15 cellular contexts compared by ENCODE assay signal in genomic region chr6:106516629-106517028, GRCh38.
A peak's percentile ranks its signal among the peaks of the same experiment; 100 is the strongest.
DNase-seq lines count a peak whose midpoint lies in the region; ATAC-seq, FAIRE-seq and TF ChIP-seq lines count a peak whose summit lies in the region.
"Had no signal": no experiment of that assay in that cellular context is flagged by ENCODE, and none has a peak within 500 bp of the region (broad histone marks: within the 10 kb centered on the region; RNA-seq: fewer than 3 reads in every experiment).

No MANE protein-coding gene starts in this region.

- H3K36me3 ChIP-seq in HepG2 (replicated peaks in 1 of 2; ENCODE audit: control insufficient read depth in 1 of 2, insufficient read depth in 2 of 2, low read length in 2 of 2) (peaks cover 2 to 23% of the 10 kb centered on the region in 2 experiments; a peak in 4 of 5 replicates), right lobe of liver (no peaks in the 10 kb centered on the region), OCI-LY3 (replicated peaks; ENCODE audit: low read depth, low read length) (no peaks in the 10 kb centered on the region)
- H3K36me3 ChIP-seq: neural progenitor cell had no signal

- no peak for FAIRE-seq in HepG2 (lab: Jason Lieb, UNC)

- H3K4me1 Mint-ChIP-seq in activated naive CD8-positive, alpha-beta T cell treated with anti-CD3 and anti-CD28 coated beads, Interleukin-2, amount 50 U/mL, for 24 hours: peaks cover 70% of the 10 kb centered on the region
- H3K4me1 Mint-ChIP-seq in type B pancreatic cell (ENCODE audit: unreplicated experiment): no peaks in the 10 kb centered on the region

- peaks cover 39% of the 10 kb centered on the region for H3K79me2 ChIP-seq in HepG2 (ENCODE audit: insufficient read depth, low read length)
- peaks cover 92% of the 10 kb centered on the region for H3K79me2 ChIP-seq in OCI-LY3 (ENCODE audit: low read length)

- H3K36me3 Mint-ChIP-seq in activated naive CD8-positive, alpha-beta T cell treated with anti-CD3 and anti-CD28 coated beads, Interleukin-2, amount 50 U/mL, for 24 hours (ENCODE audit: low read depth): peaks cover 24% of the 10 kb centered on the region
- H3K36me3 Mint-ChIP-seq in type B pancreatic cell: no peaks in the 10 kb centered on the region
- H3K36me3 Mint-ChIP-seq: neural progenitor cell had no signal

- CTCF ChIA-PET in HepG2 (lab: Yijun Ruan, JAX; ENCODE audit: low intra/inter-chr PET ratio, low total read pairs): no interaction called here

- TF ChIP-seq RAD21 in HepG2 (CRISPR knock-in tag; IDR thresholded peaks at IDR 0.05): no peak

- H3K27me3 ChIP-seq in HepG2 (ENCODE audit: control insufficient read depth in 1 of 2, insufficient read depth in 2 of 2, low read length in 2 of 2): no peaks in the 10 kb centered on the region; a peak in 1 of 5 replicates
- H3K27me3 ChIP-seq in right lobe of liver: no peaks in the 10 kb centered on the region
- no peaks in the 10 kb centered on the region for H3K27me3 ChIP-seq in OCI-LY3 (ENCODE audit: low read depth, low read length)

- TF ChIP-seq CTCF in HepG2 (CRISPR knock-in tag; IDR thresholded peaks at IDR 0.05): no peak
- TF ChIP-seq CTCF in right lobe of liver (IDR thresholded peaks at IDR 0.05): no peak
- TF ChIP-seq CTCF in OCI-LY3 (IDR thresholded peaks at IDR 0.05; ENCODE audit: low read depth, low read length): no peak
- TF ChIP-seq CTCF in type B pancreatic cell (conservative IDR thresholded peaks at IDR 0.05): no peak
- TF ChIP-seq CTCF in lower leg skin (IDR thresholded peaks at IDR 0.05): no peak

- DNase-seq in HepG2 (ENCODE audit: low spot score) (no peak), right lobe of liver (no peak), type B pancreatic cell (ENCODE audit: extremely low spot score, unreplicated experiment) (no peak), kidney glomerular epithelial cell (lab: John Stamatoyannopoulos, UW) (no peak), iPS-NIHi7 (ENCODE audit: extremely low spot score) (no peak), lower leg skin (ENCODE audit: low spot score in 2 of 2) (no peak)
- DNase-seq in activated naive CD8-positive, alpha-beta T cell treated with anti-CD3 and anti-CD28 coated beads, Interleukin-2, amount 50 U/mL, for 24 hours: no peak
- DNase-seq: C1 segment of cervical spinal cord; dorsolateral prefrontal cortex; foreskin melanocyte; NCI-H2107; stimulated activated CD8-positive, alpha-beta memory T cell treated with anti-CD3 and anti-CD28 coated beads, Interleukin-4, amount 100 ng/mL, for 48 hours had no signal

- peaks cover 41% of the 10 kb centered on the region for H3K4me1 ChIP-seq in HepG2 (ENCODE audit: insufficient read depth, low read length)
- peaks cover 0 to 21% (median under 1%) of the 10 kb centered on the region in 4 donors for H3K4me1 ChIP-seq in right lobe of liver
- H3K4me1 ChIP-seq in OCI-LY3 (ENCODE audit: low read length): peaks cover 77% of the 10 kb centered on the region

- BruUV-seq in HepG2 (replicated peaks; lab: Mats Ljungman, UMichigan): no TSS peak

- in situ Hi-C loops in HepG2 (cut with HindIII; ENCODE audit: extremely low pct_ligation_motif_present, low pct_unique_long_range_greater_than_20kb): no loop called here

- TF ChIP-seq EP300 in HepG2 (IDR thresholded peaks at IDR 0.05; ENCODE audit: low read depth in 2 of 2, low read length in 2 of 2): no peak
- TF ChIP-seq EP300 in HepG2 (CRISPR knock-in tag; IDR thresholded peaks at IDR 0.05; ENCODE audit: borderline replicate concordance): no peak

- H3K9ac ChIP-seq in HepG2 (ENCODE audit: insufficient read depth, low read depth, low read length) (no peak overlapping the region), OCI-LY3 (ENCODE audit: low read length) (0 out of 2 replicates have a peak overlapping the region, but pooled peaks have one; percentile 19)
- H3K9ac ChIP-seq: neural progenitor cell had no signal

- H3K4me2 ChIP-seq in HepG2 (ENCODE audit: low read depth, low read length) (peak overlapping the region; percentile 31; the same call in 1 of the 2 replicates), OCI-LY3 (ENCODE audit: low read length) (peak overlapping the region; percentile 43)
- H3K4me2 ChIP-seq: neural progenitor cell had no signal

- no peaks in the 10 kb centered on the region for H3K9me3 ChIP-seq in HepG2 (ENCODE audit: low read length)
- H3K9me3 ChIP-seq in right lobe of liver: no peaks in the 10 kb centered on the region
- no peaks in the 10 kb centered on the region for H3K9me3 ChIP-seq in OCI-LY3 (ENCODE audit: insufficient read depth, low read length)

- TF ChIP-seq POLR2A in HepG2 (IDR thresholded peaks at IDR 0.05; ENCODE audit: insufficient read depth in 1 of 2, low read depth in 2 of 2, low read length in 2 of 2) (no peak), right lobe of liver (IDR thresholded peaks at IDR 0.05) (no peak), lower leg skin (IDR thresholded peaks at IDR 0.05) (no peak)

- POLR2A ChIA-PET in HepG2 (lab: Yijun Ruan, JAX): no interaction called here

- ATAC-seq in HepG2 (no peak), right lobe of liver (no peak)
- ATAC-seq in activated naive CD8-positive, alpha-beta T cell treated with anti-CD3 and anti-CD28 coated beads, Interleukin-2, amount 50 U/mL, for 24 hours: no peak
- ATAC-seq: HCT116 had no signal

- H4K20me1 ChIP-seq in HepG2 (ENCODE audit: insufficient read depth, low read length) (no peaks in the 10 kb centered on the region; the same call in 1 of the 2 replicates), OCI-LY3 (ENCODE audit: insufficient read depth, low read length) (no peaks in the 10 kb centered on the region)

- peak overlapping the region; percentile 29 for H3K27ac ChIP-seq in HepG2 (ENCODE audit: extremely low read length, insufficient read depth, low read length)
- no peak overlapping the region for H3K27ac ChIP-seq in right lobe of liver
- peak overlapping the region; percentile 25 for H3K27ac ChIP-seq in OCI-LY3 (ENCODE audit: low read length)
- H3K27ac ChIP-seq: dorsolateral prefrontal cortex, neural progenitor cell had no signal

- H3K27me3 Mint-ChIP-seq in activated naive CD8-positive, alpha-beta T cell treated with anti-CD3 and anti-CD28 coated beads, Interleukin-2, amount 50 U/mL, for 24 hours: peaks cover 2% of the 10 kb centered on the region
- peaks cover 38% of the 10 kb centered on the region for H3K27me3 Mint-ChIP-seq in type B pancreatic cell

- no peaks in the 10 kb centered on the region for H3K9me3 Mint-ChIP-seq in activated naive CD8-positive, alpha-beta T cell treated with anti-CD3 and anti-CD28 coated beads, Interleukin-2, amount 50 U/mL, for 24 hours
- no peaks in the 10 kb centered on the region for H3K9me3 Mint-ChIP-seq in type B pancreatic cell
- H3K9me3 Mint-ChIP-seq: neural progenitor cell had no signal

- H3K4me3 Mint-ChIP-seq in activated naive CD8-positive, alpha-beta T cell treated with anti-CD3 and anti-CD28 coated beads, Interleukin-2, amount 50 U/mL, for 24 hours: peak overlapping the region; percentile 54
- no peak overlapping the region for H3K4me3 Mint-ChIP-seq in type B pancreatic cell
- H3K4me3 Mint-ChIP-seq: neural progenitor cell had no signal

- WGBS in HepG2 (ENCODE audit: low lambda C conversion rate): 60% methylated on average over 4 of the region's 4 CpGs
- 39% methylated on average over 4 of the region's 4 CpGs for WGBS in right lobe of liver (ENCODE audit: insufficient coverage, low coverage, low lambda C conversion rate, missing lambda C conversion rate)
- 39 to 48% methylated on average over 4 of the region's 4 CpGs for whole genome bisulfite sequencing in lower leg skin, 2 donors

- H3K27ac Mint-ChIP-seq in activated naive CD8-positive, alpha-beta T cell treated with anti-CD3 and anti-CD28 coated beads, Interleukin-2, amount 50 U/mL, for 24 hours: peak overlapping the region; percentile 53
- H3K27ac Mint-ChIP-seq in type B pancreatic cell: peak overlapping the region; percentile 34
- H3K27ac Mint-ChIP-seq: neural progenitor cell had no signal

- H3K4me3 ChIP-seq in HepG2 (replicated peaks in 1 of 3; ENCODE audit: insufficient read depth in 1 of 3, low read depth in 2 of 3, low read length in 3 of 3) (no peak overlapping the region), right lobe of liver (no peak overlapping the region), OCI-LY3 (ENCODE audit: low read length) (no peak overlapping the region), lower leg skin (ENCODE audit: low read depth, poor library complexity, severe bottlenecking) (no peak overlapping the region)
- H3K4me3 ChIP-seq: dorsolateral prefrontal cortex, neural progenitor cell had no signal

- intact Hi-C loops in HepG2 (cut with micrococcal nuclease; ENCODE audit: unreplicated experiment): no loop called here
- intact Hi-C loops in right lobe of liver (cut with DNase I): no loop called here
- intact Hi-C loops in lower leg skin (cut with DNase I; ENCODE audit: low total_unique reads): no loop called here

- no peak overlapping the region for H2AFZ ChIP-seq in HepG2 (ENCODE audit: low read length)
- no peak overlapping the region for H2AFZ ChIP-seq in OCI-LY3 (ENCODE audit: low read depth, low read length)
- H2AFZ ChIP-seq: neural progenitor cell had no signal

TF ChIP-seq in HepG2, 621 proteins besides CTCF, POLR2A, EP300 and RAD21:
- TF ChIP-seq SPEN (CRISPR knock-in tag; IDR thresholded peaks at IDR 0.05; ENCODE audit: low read depth): no peak
- no peak for TF ChIP-seq ZBTB20 (CRISPR knock-in tag; IDR thresholded peaks at IDR 0.05; ENCODE audit: borderline replicate concordance, low read depth)
- no peak for TF ChIP-seq ZNF121 (CRISPR knock-in tag; IDR thresholded peaks at IDR 0.05)
- TF ChIP-seq ZNF232 (CRISPR knock-in tag; IDR thresholded peaks at IDR 0.05; ENCODE audit: borderline replicate concordance): no peak

Comparison
In these comparisons a context has a peak if more than half of its experiments do, and no peak if none do; other contexts are left out.
1. H3K27ac ChIP-seq: peak in HepG2 (single experiment) and OCI-LY3 (single experiment); none in right lobe of liver (0 of 3).